Comparison of ENCODE assay signal across 8 cellular contexts in genomic region chr5:90783460-90784333, GRCh38.
DNase-seq lines count a peak whose midpoint lies in the region; ATAC-seq and TF ChIP-seq lines count a peak whose summit lies in the region.

No MANE protein-coding gene starts in this region.

- 22 to 47% methylated on average over 2 to 4 of the region's 4 CpGs for WGBS in transverse colon (ENCODE audit: low coverage in 1 of 2), 2 donors

- peak; percentile 96 for TF ChIP-seq CTCF in fibroblast of villous mesenchyme (IDR thresholded peaks at IDR 0.05; ENCODE audit: insufficient read depth, low read depth, low read length)
- TF ChIP-seq CTCF in osteoblast (IDR thresholded peaks at IDR 0.05; ENCODE audit: extremely low read depth, low read depth, low read length) = peak; percentile 90
- peak; percentile 61 to 85 (median 82) for TF ChIP-seq CTCF in transverse colon (IDR thresholded peaks at IDR 0.05)

- no peak overlapping the region for H3K4me2 ChIP-seq in osteoblast (ENCODE audit: insufficient read depth, low read length)

- TF ChIP-seq RAD21 in Ishikawa (IDR thresholded peaks at IDR 0.05; ENCODE audit: low read depth) = peak; percentile 91

- TF ChIP-seq POLR2A in transverse colon (IDR thresholded peaks at IDR 0.05) = no peak

- H3K79me2 ChIP-seq in osteoblast (ENCODE audit: insufficient read depth, low read length) = no peaks in the 10 kb centered on the region

- in situ Hi-C loops in transverse colon (cut with MboI; ENCODE audit: low pct_ligation_motif_present in 1 of 4, low pct_unique_long_range_greater_than_20kb in 1 of 4, low sequenced_read_pairs in 3 of 4) = loop anchor here in 3 of 4 donors (25.0 kb wide), 2 partner anchors 321 to 346 kb away; partner anchors contain the start of genes MBLAC2 (in 1 of the 3) and POLR3G (in 1 of the 3)

- H3K27me3 ChIP-seq in osteoblast (ENCODE audit: insufficient read depth, low read length) (peaks cover 4% of the 10 kb centered on the region), transverse colon (no peaks in the 10 kb centered on the region)

- H3K4me1 ChIP-seq in osteoblast (ENCODE audit: insufficient read depth, low read length) (no peaks in the 10 kb centered on the region), transverse colon (no peaks in the 10 kb centered on the region)

- H3K36me3 ChIP-seq in osteoblast (ENCODE audit: insufficient read depth, low read length) = no peaks in the 10 kb centered on the region
- no peaks in the 10 kb centered on the region for H3K36me3 ChIP-seq in transverse colon

- TF ChIP-seq EP300 in Ishikawa (IDR thresholded peaks at IDR 0.05; ENCODE audit: borderline replicate concordance) (no peak), transverse colon (IDR thresholded peaks at IDR 0.05; ENCODE audit: low read depth) (no peak)

- peak; percentile 92 for ATAC-seq in GM21717 (IDR thresholded peaks at IDR 0.05; ENCODE audit: unreplicated experiment)

- H4K20me1 ChIP-seq in osteoblast (ENCODE audit: insufficient read depth, low read length) = no peaks in the 10 kb centered on the region

- H2AFZ ChIP-seq in osteoblast (ENCODE audit: low read length) = no peak overlapping the region

- H3K4me3 ChIP-seq in fibroblast of villous mesenchyme (ENCODE audit: low read depth, low read length) (no peak overlapping the region), osteoblast (ENCODE audit: insufficient read depth, low read length) (no peak overlapping the region), transverse colon (no peak overlapping the region)

- intact Hi-C loops in transverse colon (cut with DNase I; ENCODE audit: low total_unique reads) = no loop called here

- H3K9me3 ChIP-seq in osteoblast (ENCODE audit: low read depth, low read length) (no peaks in the 10 kb centered on the region), transverse colon (no peaks in the 10 kb centered on the region)

- H3K27ac ChIP-seq in osteoblast (ENCODE audit: low read depth, low read length) = no peak overlapping the region
- no peak overlapping the region for H3K27ac ChIP-seq in transverse colon

- peak; percentile 62 for DNase-seq in EH (ENCODE audit: low read depth)
- peak; percentile 47 for DNase-seq in RPMI7951 (ENCODE audit: low read depth)
- peak; percentile 22 for DNase-seq in activated T-helper 1 cell treated with Interleukin-2 at 50 U/mL for 16 hours (ENCODE audit: low read depth)
- peak; percentile 63 for DNase-seq in fibroblast of villous mesenchyme (ENCODE audit: low read depth)
- DNase-seq in osteoblast (ENCODE audit: insufficient read length, low spot score, missing footprints) = no peak
- DNase-seq in transverse colon = peak; percentile 73

TF ChIP-seq in Ishikawa, 13 proteins besides CTCF, POLR2A, EP300 and RAD21:
- TF ChIP-seq TAF1 (IDR thresholded peaks at IDR 0.05; ENCODE audit: low read depth) (no peak), TCF12 (IDR thresholded peaks at IDR 0.05; ENCODE audit: low read depth) (no peak), YY1 (IDR thresholded peaks at IDR 0.05; ENCODE audit: low read depth) (no peak), FOXM1 (IDR thresholded peaks at IDR 0.05; ENCODE audit: borderline replicate concordance, low read depth) (no peak), CEBPB (IDR thresholded peaks at IDR 0.05) (no peak), TEAD4 (IDR thresholded peaks at IDR 0.05) (no peak), REST (IDR thresholded peaks at IDR 0.05; ENCODE audit: low read depth) (no peak), CREB1 (IDR thresholded peaks at IDR 0.05; ENCODE audit: low read depth) (no peak), NFIC (IDR thresholded peaks at IDR 0.05) (no peak), USF1 (IDR thresholded peaks at IDR 0.05) (no peak), MAX (IDR thresholded peaks at IDR 0.05) (no peak), ZBTB7A (IDR thresholded peaks at IDR 0.05; ENCODE audit: low read depth) (no peak), EGR1 (IDR thresholded peaks at IDR 0.05) (no peak)
